8 cellular contexts compared by ENCODE assay signal in genomic region chr7:112421666-112422486, GRCh38. TPM values are rescaled to one million over a fixed set of nuclear protein-coding genes. Genes with fewer than 3 reads are reported as not detected.
DNase-seq lines count a peak whose midpoint lies in the region; FAIRE-seq and TF ChIP-seq lines count a peak whose summit lies in the region.

No MANE protein-coding gene starts in this region.

- H3K9ac ChIP-seq in skeletal muscle tissue (ENCODE audit: low read depth in 1 of 3, low read length in 3 of 3), result no peak overlapping the region

- peak overlapping the region; percentile 64 for H3K27ac ChIP-seq in skeletal muscle tissue (ENCODE audit: low read depth, low read length)

- no peaks in the 10 kb centered on the region for H3K27me3 ChIP-seq in bronchial epithelial cell (ENCODE audit: control insufficient read depth, insufficient read depth, low read length)
- no peaks in the 10 kb centered on the region for H3K27me3 ChIP-seq in skeletal muscle tissue (ENCODE audit: control insufficient read depth in 3 of 3, insufficient read depth in 3 of 3, low read length in 3 of 3)
- H3K27me3 ChIP-seq in BE2C, result no peaks in the 10 kb centered on the region

- DNase-seq in NK-92 treated with Interleukin-12 subunit alpha and Interleukin-12 subunit beta, amount 100 ng/mL, for 24 hours (lab: John Stamatoyannopoulos, UW), result peak; percentile 73
- DNase-seq in NK-92 (lab: John Stamatoyannopoulos, UW; ENCODE audit: unreplicated experiment), result no peak
- peak; percentile 88 for DNase-seq in NAMALWA (ENCODE audit: low spot score)
- DNase-seq in bronchial epithelial cell (ENCODE audit: low read depth), result peak; percentile 34
- DNase-seq in NCI-H1417 treated with DMSO at 0.1 percent for 48 hours (lab: John Stamatoyannopoulos, UW), result no peak
- DNase-seq in BE2C, result no peak
- no peak for DNase-seq in anterior cingulate cortex (lab: John Stamatoyannopoulos, UW)

- no peak for FAIRE-seq in bronchial epithelial cell (lab: Jason Lieb, UNC)

- H3K4me1 ChIP-seq in skeletal muscle tissue (ENCODE audit: control insufficient read depth in 3 of 3, insufficient read depth in 3 of 3, low read length in 3 of 3), result peaks cover 5 to 15% (median 12%) of the 10 kb centered on the region in 3 donors
- peaks cover 16% of the 10 kb centered on the region for H3K4me1 ChIP-seq in BE2C

- no peaks in the 10 kb centered on the region for H3K36me3 ChIP-seq in bronchial epithelial cell (ENCODE audit: control insufficient read depth, insufficient read depth, low read length)
- no peaks in the 10 kb centered on the region for H3K36me3 ChIP-seq in skeletal muscle tissue (ENCODE audit: control insufficient read depth in 3 of 3, insufficient read depth in 3 of 3, low read length in 3 of 3)
- H3K36me3 ChIP-seq in BE2C, result no peaks in the 10 kb centered on the region

- H3K4me3 ChIP-seq in bronchial epithelial cell (ENCODE audit: low read depth, low read length), result no peak overlapping the region
- H3K4me3 ChIP-seq in skeletal muscle tissue (ENCODE audit: low read length in 3 of 3), result no peak overlapping the region
- no peak overlapping the region for H3K4me3 ChIP-seq in BE2C (ENCODE audit: low read depth, low read length)

- H3K9me3 ChIP-seq in skeletal muscle tissue (ENCODE audit: control insufficient read depth in 3 of 3, low read length in 3 of 3) (no peaks in the 10 kb centered on the region), BE2C (no peaks in the 10 kb centered on the region)

- no peak for TF ChIP-seq CTCF in bronchial epithelial cell (IDR thresholded peaks at IDR 0.05; ENCODE audit: insufficient read depth, low read length, severe bottlenecking)
- no peak for TF ChIP-seq CTCF in BE2C (IDR thresholded peaks at IDR 0.05; ENCODE audit: low read depth, low read length)

RNA-seq across cellular contexts. Expression of gene IFRD1, which starts 28.4 kb away (rescaled TPM):
- total RNA-seq in bronchial epithelial cell (92.1 and 145 TPM in 2 replicates), skeletal muscle tissue (15.1 TPM)
- 120 TPM for polyA plus RNA-seq in BE2C (2012; ENCODE audit: insufficient read depth, insufficient read length, low read depth)

RNA-seq across cellular contexts. Expression of gene LSMEM1, which starts 58.9 kb away (rescaled TPM):
- total RNA-seq in bronchial epithelial cell (0.26 and 1.1 TPM in 2 replicates), skeletal muscle tissue (13.0 TPM)
- 8.0 TPM for polyA plus RNA-seq in BE2C (2012; ENCODE audit: insufficient read depth, insufficient read length, low read depth)

Comparison
In these comparisons a context has a peak if more than half of its experiments do, and no peak if none do; other contexts are left out.
1. DNase-seq: peak in NK-92 treated with Interleukin-12 subunit alpha and Interleukin-12 subunit beta, amount 100 ng/mL, for 24 hours (single experiment), NAMALWA (single experiment) and bronchial epithelial cell (single experiment); none in NK-92 (single experiment), NCI-H1417 treated with DMSO at 0.1 percent for 48 hours (single experiment), BE2C (single experiment) and anterior cingulate cortex (0 of 58).